ENCODE assay signal across 1 cellular context in the genomic region with DNA sequence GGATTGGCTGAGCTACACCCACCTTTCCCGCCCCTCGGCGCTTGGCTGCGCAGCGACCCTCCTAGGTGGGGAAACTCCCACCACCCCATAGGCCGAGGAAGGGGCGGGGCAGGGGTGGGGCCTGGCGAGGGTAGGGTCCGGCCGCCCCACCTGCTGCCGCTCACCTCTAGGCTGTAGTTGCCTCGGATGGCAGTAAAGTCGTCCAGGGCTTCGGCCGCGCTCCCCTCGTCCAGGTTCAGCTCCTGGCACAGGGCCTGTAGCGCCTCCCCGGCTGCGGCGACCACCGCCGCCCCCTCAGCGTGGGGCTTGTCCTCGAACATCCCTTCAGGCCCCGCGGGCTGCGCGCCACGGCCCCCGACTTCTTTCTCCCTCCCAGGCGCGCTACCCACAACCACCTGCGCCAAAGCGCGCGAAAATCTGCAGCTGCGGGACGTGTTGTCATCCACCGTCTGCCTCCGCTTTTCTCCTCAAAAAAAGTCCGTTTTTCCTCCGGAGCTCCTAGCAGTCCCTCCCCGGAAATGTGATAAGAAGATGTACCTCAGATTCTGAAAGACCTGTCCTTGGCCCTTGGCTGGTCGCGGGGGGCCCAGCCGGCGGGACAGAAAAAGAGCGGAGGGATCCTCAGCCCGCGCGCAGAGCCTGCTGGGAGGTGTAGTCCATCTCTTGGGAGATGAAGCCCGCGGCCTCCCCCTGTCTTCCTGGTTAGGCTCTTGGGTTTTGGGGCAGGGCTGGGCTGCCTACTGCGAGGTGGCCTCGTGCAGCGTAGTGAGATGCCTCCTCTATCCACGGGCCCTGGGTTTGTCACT.
TF ChIP-seq lines count a peak whose summit lies in the region.

A gene with protein sequence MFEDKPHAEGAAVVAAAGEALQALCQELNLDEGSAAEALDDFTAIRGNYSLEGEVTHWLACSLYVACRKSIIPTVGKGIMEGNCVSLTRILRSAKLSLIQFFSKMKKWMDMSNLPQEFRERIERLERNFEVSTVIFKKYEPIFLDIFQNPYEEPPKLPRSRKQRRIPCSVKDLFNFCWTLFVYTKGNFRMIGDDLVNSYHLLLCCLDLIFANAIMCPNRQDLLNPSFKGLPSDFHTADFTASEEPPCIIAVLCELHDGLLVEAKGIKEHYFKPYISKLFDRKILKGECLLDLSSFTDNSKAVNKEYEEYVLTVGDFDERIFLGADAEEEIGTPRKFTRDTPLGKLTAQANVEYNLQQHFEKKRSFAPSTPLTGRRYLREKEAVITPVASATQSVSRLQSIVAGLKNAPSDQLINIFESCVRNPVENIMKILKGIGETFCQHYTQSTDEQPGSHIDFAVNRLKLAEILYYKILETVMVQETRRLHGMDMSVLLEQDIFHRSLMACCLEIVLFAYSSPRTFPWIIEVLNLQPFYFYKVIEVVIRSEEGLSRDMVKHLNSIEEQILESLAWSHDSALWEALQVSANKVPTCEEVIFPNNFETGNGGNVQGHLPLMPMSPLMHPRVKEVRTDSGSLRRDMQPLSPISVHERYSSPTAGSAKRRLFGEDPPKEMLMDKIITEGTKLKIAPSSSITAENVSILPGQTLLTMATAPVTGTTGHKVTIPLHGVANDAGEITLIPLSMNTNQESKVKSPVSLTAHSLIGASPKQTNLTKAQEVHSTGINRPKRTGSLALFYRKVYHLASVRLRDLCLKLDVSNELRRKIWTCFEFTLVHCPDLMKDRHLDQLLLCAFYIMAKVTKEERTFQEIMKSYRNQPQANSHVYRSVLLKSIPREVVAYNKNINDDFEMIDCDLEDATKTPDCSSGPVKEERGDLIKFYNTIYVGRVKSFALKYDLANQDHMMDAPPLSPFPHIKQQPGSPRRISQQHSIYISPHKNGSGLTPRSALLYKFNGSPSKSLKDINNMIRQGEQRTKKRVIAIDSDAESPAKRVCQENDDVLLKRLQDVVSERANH (minus strand): TSS at position 389 of the 806 bp plus-strand sequence. CDS start 69 bp downstream, at position 320.

TF ChIP-seq in HepG2, 621 proteins besides CTCF, POLR2A, EP300 and RAD21 (continued from another document and continues in another):
- TF ChIP-seq, protein P1, sequence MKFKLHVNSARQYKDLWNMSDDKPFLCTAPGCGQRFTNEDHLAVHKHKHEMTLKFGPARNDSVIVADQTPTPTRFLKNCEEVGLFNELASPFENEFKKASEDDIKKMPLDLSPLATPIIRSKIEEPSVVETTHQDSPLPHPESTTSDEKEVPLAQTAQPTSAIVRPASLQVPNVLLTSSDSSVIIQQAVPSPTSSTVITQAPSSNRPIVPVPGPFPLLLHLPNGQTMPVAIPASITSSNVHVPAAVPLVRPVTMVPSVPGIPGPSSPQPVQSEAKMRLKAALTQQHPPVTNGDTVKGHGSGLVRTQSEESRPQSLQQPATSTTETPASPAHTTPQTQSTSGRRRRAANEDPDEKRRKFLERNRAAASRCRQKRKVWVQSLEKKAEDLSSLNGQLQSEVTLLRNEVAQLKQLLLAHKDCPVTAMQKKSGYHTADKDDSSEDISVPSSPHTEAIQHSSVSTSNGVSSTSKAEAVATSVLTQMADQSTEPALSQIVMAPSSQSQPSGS (CRISPR knock-in tag; IDR thresholded peaks at IDR 0.05) = peak; percentile 93
- TF ChIP-seq RBAK (CRISPR knock-in tag; IDR thresholded peaks at IDR 0.05) = peak; percentile 30; the same call in 1 of the 2 replicates
- TF ChIP-seq, protein P2, sequence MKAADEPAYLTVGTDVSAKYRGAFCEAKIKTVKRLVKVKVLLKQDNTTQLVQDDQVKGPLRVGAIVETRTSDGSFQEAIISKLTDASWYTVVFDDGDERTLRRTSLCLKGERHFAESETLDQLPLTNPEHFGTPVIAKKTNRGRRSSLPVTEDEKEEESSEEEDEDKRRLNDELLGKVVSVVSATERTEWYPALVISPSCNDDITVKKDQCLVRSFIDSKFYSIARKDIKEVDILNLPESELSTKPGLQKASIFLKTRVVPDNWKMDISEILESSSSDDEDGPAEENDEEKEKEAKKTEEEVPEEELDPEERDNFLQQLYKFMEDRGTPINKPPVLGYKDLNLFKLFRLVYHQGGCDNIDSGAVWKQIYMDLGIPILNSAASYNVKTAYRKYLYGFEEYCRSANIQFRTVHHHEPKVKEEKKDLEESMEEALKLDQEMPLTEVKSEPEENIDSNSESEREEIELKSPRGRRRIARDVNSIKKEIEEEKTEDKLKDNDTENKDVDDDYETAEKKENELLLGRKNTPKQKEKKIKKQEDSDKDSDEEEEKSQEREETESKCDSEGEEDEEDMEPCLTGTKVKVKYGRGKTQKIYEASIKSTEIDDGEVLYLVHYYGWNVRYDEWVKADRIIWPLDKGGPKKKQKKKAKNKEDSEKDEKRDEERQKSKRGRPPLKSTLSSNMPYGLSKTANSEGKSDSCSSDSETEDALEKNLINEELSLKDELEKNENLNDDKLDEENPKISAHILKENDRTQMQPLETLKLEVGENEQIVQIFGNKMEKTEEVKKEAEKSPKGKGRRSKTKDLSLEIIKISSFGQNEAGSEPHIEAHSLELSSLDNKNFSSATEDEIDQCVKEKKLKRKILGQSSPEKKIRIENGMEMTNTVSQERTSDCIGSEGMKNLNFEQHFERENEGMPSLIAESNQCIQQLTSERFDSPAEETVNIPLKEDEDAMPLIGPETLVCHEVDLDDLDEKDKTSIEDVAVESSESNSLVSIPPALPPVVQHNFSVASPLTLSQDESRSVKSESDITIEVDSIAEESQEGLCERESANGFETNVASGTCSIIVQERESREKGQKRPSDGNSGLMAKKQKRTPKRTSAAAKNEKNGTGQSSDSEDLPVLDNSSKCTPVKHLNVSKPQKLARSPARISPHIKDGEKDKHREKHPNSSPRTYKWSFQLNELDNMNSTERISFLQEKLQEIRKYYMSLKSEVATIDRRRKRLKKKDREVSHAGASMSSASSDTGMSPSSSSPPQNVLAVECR (CRISPR knock-in tag; IDR thresholded peaks at IDR 0.05; ENCODE audit: borderline replicate concordance) = peak; percentile 99
- peak; percentile 68; the same call in 1 of the 2 replicates for TF ChIP-seq KDM1A (CRISPR knock-in tag; IDR thresholded peaks at IDR 0.05)
- TF ChIP-seq ZNF543 (CRISPR knock-in tag; IDR thresholded peaks at IDR 0.05) = peak; percentile 99
- 0 out of 2 replicates have a peak, but pooled peaks have one; percentile 91 for TF ChIP-seq BRCA1 (CRISPR knock-in tag; IDR thresholded peaks at IDR 0.05)
- peak; percentile 96; the same call in 1 of the 2 replicates for TF ChIP-seq ZFP82 (CRISPR knock-in tag; IDR thresholded peaks at IDR 0.05; ENCODE audit: borderline replicate concordance)
- TF ChIP-seq JUNB (CRISPR knock-in tag; IDR thresholded peaks at IDR 0.05; ENCODE audit: borderline replicate concordance) = peak; percentile 78
- TF ChIP-seq GRHL1 (CRISPR knock-in tag; conservative IDR thresholded peaks at IDR 0.05) = peak; percentile 59; the same call in 1 of the 2 replicates
- TF ChIP-seq NFATC3 (CRISPR knock-in tag; IDR thresholded peaks at IDR 0.05) = 0 out of 2 replicates have a peak, but pooled peaks have one; percentile 54
- TF ChIP-seq ZNF343 (CRISPR knock-in tag; IDR thresholded peaks at IDR 0.05) = peak; percentile 99
- peak; percentile 97 for TF ChIP-seq ZNF569 (CRISPR knock-in tag; IDR thresholded peaks at IDR 0.05; ENCODE audit: borderline replicate concordance)
- TF ChIP-seq, protein P3, sequence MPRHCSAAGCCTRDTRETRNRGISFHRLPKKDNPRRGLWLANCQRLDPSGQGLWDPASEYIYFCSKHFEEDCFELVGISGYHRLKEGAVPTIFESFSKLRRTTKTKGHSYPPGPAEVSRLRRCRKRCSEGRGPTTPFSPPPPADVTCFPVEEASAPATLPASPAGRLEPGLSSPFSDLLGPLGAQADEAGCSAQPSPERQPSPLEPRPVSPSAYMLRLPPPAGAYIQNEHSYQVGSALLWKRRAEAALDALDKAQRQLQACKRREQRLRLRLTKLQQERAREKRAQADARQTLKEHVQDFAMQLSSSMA (CRISPR knock-in tag; IDR thresholded peaks at IDR 0.05) = no peak
- peak; percentile 96 for TF ChIP-seq ZBTB8A (CRISPR knock-in tag; IDR thresholded peaks at IDR 0.05; ENCODE audit: borderline replicate concordance, low read depth)
- TF ChIP-seq DNMT3B (CRISPR knock-in tag; conservative IDR thresholded peaks at IDR 0.05) = peak; percentile 31
- TF ChIP-seq ZFP36L1 (CRISPR knock-in tag; IDR thresholded peaks at IDR 0.05) = peak; percentile 91; the same call in 1 of the 2 replicates
- TF ChIP-seq ZNF513 (CRISPR knock-in tag; conservative IDR thresholded peaks at IDR 0.05) = peak; percentile 97
- peak; percentile 22 for TF ChIP-seq HNRNPH1 (optimal IDR thresholded peaks at IDR 0.05; ENCODE audit: low read depth, low read length)
- peak; percentile 98 for TF ChIP-seq ZNF598 (CRISPR knock-in tag; IDR thresholded peaks at IDR 0.05; ENCODE audit: borderline replicate concordance)
- TF ChIP-seq ZNF674 (CRISPR knock-in tag; IDR thresholded peaks at IDR 0.05; ENCODE audit: low read depth) = no peak
- TF ChIP-seq, protein P4, sequence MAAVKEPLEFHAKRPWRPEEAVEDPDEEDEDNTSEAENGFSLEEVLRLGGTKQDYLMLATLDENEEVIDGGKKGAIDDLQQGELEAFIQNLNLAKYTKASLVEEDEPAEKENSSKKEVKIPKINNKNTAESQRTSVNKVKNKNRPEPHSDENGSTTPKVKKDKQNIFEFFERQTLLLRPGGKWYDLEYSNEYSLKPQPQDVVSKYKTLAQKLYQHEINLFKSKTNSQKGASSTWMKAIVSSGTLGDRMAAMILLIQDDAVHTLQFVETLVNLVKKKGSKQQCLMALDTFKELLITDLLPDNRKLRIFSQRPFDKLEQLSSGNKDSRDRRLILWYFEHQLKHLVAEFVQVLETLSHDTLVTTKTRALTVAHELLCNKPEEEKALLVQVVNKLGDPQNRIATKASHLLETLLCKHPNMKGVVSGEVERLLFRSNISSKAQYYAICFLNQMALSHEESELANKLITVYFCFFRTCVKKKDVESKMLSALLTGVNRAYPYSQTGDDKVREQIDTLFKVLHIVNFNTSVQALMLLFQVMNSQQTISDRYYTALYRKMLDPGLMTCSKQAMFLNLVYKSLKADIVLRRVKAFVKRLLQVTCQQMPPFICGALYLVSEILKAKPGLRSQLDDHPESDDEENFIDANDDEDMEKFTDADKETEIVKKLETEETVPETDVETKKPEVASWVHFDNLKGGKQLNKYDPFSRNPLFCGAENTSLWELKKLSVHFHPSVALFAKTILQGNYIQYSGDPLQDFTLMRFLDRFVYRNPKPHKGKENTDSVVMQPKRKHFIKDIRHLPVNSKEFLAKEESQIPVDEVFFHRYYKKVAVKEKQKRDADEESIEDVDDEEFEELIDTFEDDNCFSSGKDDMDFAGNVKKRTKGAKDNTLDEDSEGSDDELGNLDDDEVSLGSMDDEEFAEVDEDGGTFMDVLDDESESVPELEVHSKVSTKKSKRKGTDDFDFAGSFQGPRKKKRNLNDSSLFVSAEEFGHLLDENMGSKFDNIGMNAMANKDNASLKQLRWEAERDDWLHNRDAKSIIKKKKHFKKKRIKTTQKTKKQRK (IDR thresholded peaks at IDR 0.05; ENCODE audit: low read length) = no peak
- TF ChIP-seq SMC3 (IDR thresholded peaks at IDR 0.05; ENCODE audit: low read length) = no peak; the same call in 1 of the 2 replicates
- peak; percentile 78 for TF ChIP-seq ZMYM4 (CRISPR knock-in tag; IDR thresholded peaks at IDR 0.05)
- peak; percentile 93 for TF ChIP-seq HNRNPK (IDR thresholded peaks at IDR 0.05; ENCODE audit: low read depth, low read length, poor library complexity, severe bottlenecking)
- TF ChIP-seq ZBTB3 (CRISPR knock-in tag; IDR thresholded peaks at IDR 0.05; ENCODE audit: borderline replicate concordance, low read depth) = peak; percentile 92
- TF ChIP-seq RCOR2 (CRISPR knock-in tag; IDR thresholded peaks at IDR 0.05) = peak; percentile 66; the same call in 1 of the 2 replicates
- TF ChIP-seq RELA (CRISPR knock-in tag; IDR thresholded peaks at IDR 0.05) = no peak
- TF ChIP-seq, protein P5, sequence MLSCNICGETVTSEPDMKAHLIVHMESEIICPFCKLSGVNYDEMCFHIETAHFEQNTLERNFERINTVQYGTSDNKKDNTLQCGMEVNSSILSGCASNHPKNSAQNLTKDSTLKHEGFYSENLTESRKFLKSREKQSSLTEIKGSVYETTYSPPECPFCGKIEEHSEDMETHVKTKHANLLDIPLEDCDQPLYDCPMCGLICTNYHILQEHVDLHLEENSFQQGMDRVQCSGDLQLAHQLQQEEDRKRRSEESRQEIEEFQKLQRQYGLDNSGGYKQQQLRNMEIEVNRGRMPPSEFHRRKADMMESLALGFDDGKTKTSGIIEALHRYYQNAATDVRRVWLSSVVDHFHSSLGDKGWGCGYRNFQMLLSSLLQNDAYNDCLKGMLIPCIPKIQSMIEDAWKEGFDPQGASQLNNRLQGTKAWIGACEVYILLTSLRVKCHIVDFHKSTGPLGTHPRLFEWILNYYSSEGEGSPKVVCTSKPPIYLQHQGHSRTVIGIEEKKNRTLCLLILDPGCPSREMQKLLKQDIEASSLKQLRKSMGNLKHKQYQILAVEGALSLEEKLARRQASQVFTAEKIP (CRISPR knock-in tag; IDR thresholded peaks at IDR 0.05; ENCODE audit: borderline replicate concordance) = no peak
- 0 out of 2 replicates have a peak, but pooled peaks have one; percentile 54 for TF ChIP-seq HNRNPUL1 (IDR thresholded peaks at IDR 0.05; ENCODE audit: low read depth, low read length)
- TF ChIP-seq ZNF24 (IDR thresholded peaks at IDR 0.05) = 0 out of 2 replicates have a peak, but pooled peaks have one; percentile 49
- peak; percentile 99; the same call in 1 of the 2 replicates for TF ChIP-seq ZNF766 (CRISPR knock-in tag; IDR thresholded peaks at IDR 0.05; ENCODE audit: borderline replicate concordance)
- TF ChIP-seq ZNF850 (CRISPR knock-in tag; conservative IDR thresholded peaks at IDR 0.05) = peak; percentile 97
- peak; percentile 95 for TF ChIP-seq GATAD1 (CRISPR knock-in tag; IDR thresholded peaks at IDR 0.05)
- TF ChIP-seq NCOR1 (IDR thresholded peaks at IDR 0.05; ENCODE audit: borderline replicate concordance, low read length) = peak; percentile 85; the same call in 1 of the 2 replicates
- peak; percentile 98; the same call in 1 of the 2 replicates for TF ChIP-seq ISX (CRISPR knock-in tag; conservative IDR thresholded peaks at IDR 0.05)
